ENCODE assay signal across 9 cellular contexts in genomic region chr20:32052090-32052791, GRCh38. TPM values are rescaled to one million over a fixed set of nuclear protein-coding genes. Genes with fewer than 3 reads are reported as not detected.
DNase-seq lines count a peak whose midpoint lies in the region; ATAC-seq and TF ChIP-seq lines count a peak whose summit lies in the region.
"Had no signal": no experiment of that assay in that cellular context is flagged by ENCODE, and none has a peak within 500 bp of the region (broad histone marks: within the 10 kb centered on the region; RNA-seq: fewer than 3 reads in every experiment).

Gene HCK (plus strand): TSS chr20:32052242.

- no peaks in the 10 kb centered on the region for H3F3A ChIP-seq in PC-3 (ENCODE audit: low read length, unreplicated experiment)

- H3K4me1 ChIP-seq in suprapubic skin: peaks cover 16% of the 10 kb centered on the region
- no peaks in the 10 kb centered on the region for H3K4me1 ChIP-seq in PC-3 (ENCODE audit: insufficient read depth, low read length)

- 1% methylated on average over 31 of the region's 58 CpGs for WGBS in suprapubic skin

- ATAC-seq in WTC11 (peak; percentile 55), PC-3 (no peak)

- TF ChIP-seq EP300 in suprapubic skin (IDR thresholded peaks at IDR 0.05): no peak

- peak within 1 kb of the TSS; percentile 6 for H3K27ac Mint-ChIP-seq in T-helper 1 cell treated with Interleukin-12 subunit alpha and Interleukin-12 subunit beta and Interleukin-4 antibody, amounts not matched to agents 30 μg/mL and 1 μg/mL, for 36 hours
- H3K27ac Mint-ChIP-seq in WTC11: no peak within 1 kb of the TSS

- CTCF ChIA-PET in WTC11 (lab: Charles Lee): interaction anchor here (0.6 to 2.1 kb wide), 7 partner anchors 18 to 41 kb away, joined by 3 to 6 read pairs (median 3); no protein-coding TSS in a partner anchor
- CTCF ChIA-PET in PC-3 (lab: Charles Lee): no interaction called here

- intact Hi-C loops in PC-3 (cut with micrococcal nuclease): no loop called here

- H2AFZ ChIP-seq in PC-3 (ENCODE audit: low read length): no peak within 1 kb of the TSS

- H4K20me1 ChIP-seq in PC-3 (ENCODE audit: low read length): no peaks in the 10 kb centered on the region

- H3K4me2 ChIP-seq in PC-3 (ENCODE audit: low read length): no peak within 1 kb of the TSS

- H3K36me3 ChIP-seq in suprapubic skin (no peaks in the 10 kb centered on the region), PC-3 (ENCODE audit: low read depth, low read length) (no peaks in the 10 kb centered on the region)

- peaks cover 16% of the 10 kb centered on the region for H3K4me1 Mint-ChIP-seq in T-helper 1 cell treated with Interleukin-12 subunit alpha and Interleukin-12 subunit beta and Interleukin-4 antibody, amounts not matched to agents 30 μg/mL and 1 μg/mL, for 36 hours (ENCODE audit: low read depth)
- peaks cover 17% of the 10 kb centered on the region for H3K4me1 Mint-ChIP-seq in WTC11

- no peaks in the 10 kb centered on the region for H3K9me3 ChIP-seq in suprapubic skin
- H3K9me3 ChIP-seq in PC-3 (ENCODE audit: low read length): no peaks in the 10 kb centered on the region

- H3K27ac ChIP-seq in suprapubic skin (peak within 1 kb of the TSS; percentile 82), PC-3 (ENCODE audit: low read length) (no peak within 1 kb of the TSS)

- no peak for DNase-seq in T-helper 1 cell
- no peak for DNase-seq in WTC11 (ENCODE audit: low spot score)
- DNase-seq in left kidney (ENCODE audit: low read depth, low spot score): peak; percentile 49
- DNase-seq in suprapubic skin (ENCODE audit: low spot score in 2 of 2): no peak
- DNase-seq in NCI-H187 treated with DMSO at 0.1 percent for 48 hours (lab: John Stamatoyannopoulos, UW): no peak
- no peak for DNase-seq in PC-3
- no peak for DNase-seq in HUDEP-2 (lab: John Stamatoyannopoulos, UW; ENCODE audit: unreplicated experiment in 76 of 76)

- H3K4me3 ChIP-seq in suprapubic skin: peak within 1 kb of the TSS; percentile 47
- no peak within 1 kb of the TSS for H3K4me3 ChIP-seq in PC-3 (ENCODE audit: low read length)

- H3K36me3 Mint-ChIP-seq in T-helper 1 cell treated with Interleukin-12 subunit alpha and Interleukin-12 subunit beta and Interleukin-4 antibody, amounts not matched to agents 30 μg/mL and 1 μg/mL, for 36 hours (ENCODE audit: low read depth): no peaks in the 10 kb centered on the region
- H3K36me3 Mint-ChIP-seq in WTC11: no peaks in the 10 kb centered on the region

- no TSS peak for BruUV-seq in PC-3 (replicated peaks; lab: Mats Ljungman, UMichigan)

- H3K9me2 ChIP-seq in PC-3 (replicated peaks; ENCODE audit: low read length): no peaks in the 10 kb centered on the region

- H3K79me2 ChIP-seq in PC-3 (ENCODE audit: low read length): no peaks in the 10 kb centered on the region

- TF ChIP-seq POLR2A in suprapubic skin (IDR thresholded peaks at IDR 0.05): peak in 1 of 2 donors; percentile 39

- no peaks in the 10 kb centered on the region for H3K9me3 Mint-ChIP-seq in T-helper 1 cell treated with Interleukin-12 subunit alpha and Interleukin-12 subunit beta and Interleukin-4 antibody, amounts not matched to agents 30 μg/mL and 1 μg/mL, for 36 hours
- H3K9me3 Mint-ChIP-seq in WTC11: no peaks in the 10 kb centered on the region

- H3K27me3 Mint-ChIP-seq in T-helper 1 cell treated with Interleukin-12 subunit alpha and Interleukin-12 subunit beta and Interleukin-4 antibody, amounts not matched to agents 30 μg/mL and 1 μg/mL, for 36 hours (ENCODE audit: low read depth): peaks cover 62% of the 10 kb centered on the region
- H3K27me3 Mint-ChIP-seq in WTC11 (ENCODE audit: low read depth): peaks cover 68% of the 10 kb centered on the region

- TF ChIP-seq CTCF in WTC11 (IDR thresholded peaks at IDR 0.05) (no peak), suprapubic skin (IDR thresholded peaks at IDR 0.05) (no peak), PC-3 (conservative IDR thresholded peaks at IDR 0.05; ENCODE audit: low read depth, low read length) (no peak)

- peak within 1 kb of the TSS; percentile 80 for H3K4me3 Mint-ChIP-seq in T-helper 1 cell treated with Interleukin-12 subunit alpha and Interleukin-12 subunit beta and Interleukin-4 antibody, amounts not matched to agents 30 μg/mL and 1 μg/mL, for 36 hours
- peak within 1 kb of the TSS; percentile 85 for H3K4me3 Mint-ChIP-seq in WTC11

- H3K9ac ChIP-seq in PC-3 (ENCODE audit: low read length): no peak within 1 kb of the TSS

- POLR2A ChIA-PET in WTC11 (lab: Charles Lee) (interaction anchor here (0.8 to 1.0 kb wide), 2 partner anchors 16 to 57 kb away, joined by 3 read pairs; partner anchors contain the start of gene TM9SF4), PC-3 (lab: Charles Lee; ENCODE audit: unreplicated experiment) (no interaction called here)

- H3K27me3 ChIP-seq in suprapubic skin: peaks cover 61% of the 10 kb centered on the region
- peaks cover 70% of the 10 kb centered on the region for H3K27me3 ChIP-seq in PC-3 (ENCODE audit: low read length)

TF ChIP-seq in WTC11, 78 proteins besides CTCF, POLR2A, EP300 and RAD21:
- TF ChIP-seq ZNF423 (CRISPR knock-in tag; IDR thresholded peaks at IDR 0.05) (0 out of 2 replicates have a peak, but pooled peaks have one; percentile 19), ZBTB43 (CRISPR knock-in tag; IDR thresholded peaks at IDR 0.05) (no peak)

RNA-seq across cellular contexts. Expression of gene HCK, which starts in this region (rescaled TPM):
- 1.2 to 1.4 TPM (median 1.3 TPM) in 3 replicates for total RNA-seq in WTC11 (2021)
- 1 to 10 TPM; 5.0 to 10.0 (median 6.6) TPM for total RNA-seq in suprapubic skin
- not detected in 2 replicates for total RNA-seq in PC-3 (2014; rRNA removed)
- total RNA-seq: SK-MEL-5 had no signal
